8 cellular contexts compared by ENCODE assay signal in genomic region chr5:100623719-100624118, GRCh38.
DNase-seq lines count a peak whose midpoint lies in the region; ATAC-seq, FAIRE-seq and TF ChIP-seq lines count a peak whose summit lies in the region.

No MANE protein-coding gene starts in this region.

- DNase-seq in ACHN (peak; percentile 49), GM13977 (ENCODE audit: low spot score) (peak; percentile 19), NCI-H748 (lab: John Stamatoyannopoulos, UW; ENCODE audit: unreplicated experiment) (peak; percentile 49), dermis microvascular lymphatic vessel endothelial cell (ENCODE audit: low read depth in 2 of 2) (peak; percentile 14 to 50), small intestine (peak; percentile 12), NCI-H1048 (lab: John Stamatoyannopoulos, UW) (no peak), coronary artery (ENCODE audit: low spot score) (no peak)

- WGBS in small intestine, 3 donors = 19 to 34% (median 24%) methylated on average over 2 of the region's 2 CpGs

- no peak for FAIRE-seq in small intestine (lab: Jason Lieb, UNC)

- in situ Hi-C loops in ACHN (cut with HindIII; ENCODE audit: low pct_ligation_motif_present, low pct_unique_long_range_greater_than_20kb, low sequenced_read_pairs) = no loop called here
- in situ Hi-C loops in GM13977 (cut with MboI; ENCODE audit: low pct_unique_long_range_greater_than_20kb, low sequenced_read_pairs, unreplicated experiment) = loop anchor here (25.0 kb wide), 1 partner anchor 414 kb away; no protein-coding TSS in a partner anchor

- no peaks in the 10 kb centered on the region for H3K9me3 ChIP-seq in small intestine (ENCODE audit: control insufficient read depth, low read depth)

- H3K4me1 ChIP-seq in small intestine (ENCODE audit: control insufficient read depth in 2 of 2, insufficient read depth in 1 of 2, low read depth in 1 of 2, low read length in 1 of 2) = no peaks in the 10 kb centered on the region

- H3K27me3 ChIP-seq in small intestine (ENCODE audit: control insufficient read depth in 2 of 2, insufficient read depth in 2 of 2, low read length in 2 of 2) = no peaks in the 10 kb centered on the region

- TF ChIP-seq CTCF in GM13977 (IDR thresholded peaks at IDR 0.05; ENCODE audit: extremely low read depth, insufficient read depth, missing control alignments) (peak; percentile 65), coronary artery (IDR thresholded peaks at IDR 0.05) (no peak)

- ATAC-seq in HG02852 (IDR thresholded peaks at IDR 0.05; ENCODE audit: unreplicated experiment) = peak; percentile 91

- H3K4me3 ChIP-seq in small intestine (ENCODE audit: low read depth in 1 of 2, low read length in 2 of 2) (no peak overlapping the region), coronary artery (no peak overlapping the region)

- no peaks in the 10 kb centered on the region for H3K36me3 ChIP-seq in small intestine (ENCODE audit: control insufficient read depth in 2 of 2, insufficient read depth in 2 of 2, low read length in 2 of 2)

- H3K27ac ChIP-seq in small intestine (ENCODE audit: low read depth in 1 of 2, low read length in 1 of 2) (no peak overlapping the region), coronary artery (no peak overlapping the region)

Comparison
In these comparisons a context has a peak if more than half of its experiments do, and no peak if none do; other contexts are left out.
1. DNase-seq: peak in ACHN (single experiment), GM13977 (single experiment), NCI-H748 (single experiment), dermis microvascular lymphatic vessel endothelial cell (2 of 2) and small intestine (single experiment); none in NCI-H1048 (single experiment) and coronary artery (single experiment).